ENCODE assay signal across 8 cellular contexts in the genomic region with DNA sequence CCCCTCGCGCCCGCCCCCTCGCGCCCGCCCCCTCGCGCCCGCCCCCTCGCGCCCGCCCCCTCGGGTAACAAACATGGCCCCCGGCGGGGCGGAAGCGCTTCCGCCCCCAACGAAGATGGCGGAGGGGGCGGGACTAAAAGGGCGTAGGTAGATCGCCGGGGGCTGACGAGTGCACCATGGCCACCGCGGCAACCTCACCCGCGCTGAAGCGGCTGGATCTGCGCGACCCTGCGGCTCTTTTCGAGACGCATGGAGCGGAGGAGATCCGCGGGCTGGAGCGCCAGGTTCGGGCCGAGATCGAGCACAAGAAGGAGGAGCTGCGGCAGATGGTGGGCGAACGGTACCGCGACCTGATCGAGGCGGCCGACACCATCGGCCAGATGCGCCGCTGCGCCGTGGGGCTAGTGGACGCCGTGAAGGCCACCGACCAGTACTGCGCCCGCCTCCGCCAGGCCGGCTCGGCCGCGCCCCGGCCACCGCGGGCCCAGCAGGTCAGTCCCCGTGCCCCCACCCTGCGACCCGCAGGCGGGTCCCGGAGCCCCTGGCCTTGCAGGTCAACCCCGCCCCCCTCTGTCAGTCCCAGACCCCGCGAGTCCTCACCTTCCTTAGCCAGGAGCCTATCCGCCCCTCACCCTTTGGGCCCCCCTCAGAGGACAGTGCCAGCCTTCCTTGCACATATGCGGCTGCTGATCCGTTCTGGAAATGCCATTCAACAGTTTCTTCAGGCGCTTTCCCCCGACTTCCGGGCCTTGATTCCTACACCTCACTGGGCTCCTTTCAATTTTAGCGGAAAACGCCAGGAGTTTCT. TPM values are rescaled to one million over a fixed set of nuclear protein-coding genes. Genes with fewer than 3 reads are reported as not detected.
DNase-seq lines count a peak whose midpoint lies in the region; ATAC-seq and TF ChIP-seq lines count a peak whose summit lies in the region.

A gene with protein sequence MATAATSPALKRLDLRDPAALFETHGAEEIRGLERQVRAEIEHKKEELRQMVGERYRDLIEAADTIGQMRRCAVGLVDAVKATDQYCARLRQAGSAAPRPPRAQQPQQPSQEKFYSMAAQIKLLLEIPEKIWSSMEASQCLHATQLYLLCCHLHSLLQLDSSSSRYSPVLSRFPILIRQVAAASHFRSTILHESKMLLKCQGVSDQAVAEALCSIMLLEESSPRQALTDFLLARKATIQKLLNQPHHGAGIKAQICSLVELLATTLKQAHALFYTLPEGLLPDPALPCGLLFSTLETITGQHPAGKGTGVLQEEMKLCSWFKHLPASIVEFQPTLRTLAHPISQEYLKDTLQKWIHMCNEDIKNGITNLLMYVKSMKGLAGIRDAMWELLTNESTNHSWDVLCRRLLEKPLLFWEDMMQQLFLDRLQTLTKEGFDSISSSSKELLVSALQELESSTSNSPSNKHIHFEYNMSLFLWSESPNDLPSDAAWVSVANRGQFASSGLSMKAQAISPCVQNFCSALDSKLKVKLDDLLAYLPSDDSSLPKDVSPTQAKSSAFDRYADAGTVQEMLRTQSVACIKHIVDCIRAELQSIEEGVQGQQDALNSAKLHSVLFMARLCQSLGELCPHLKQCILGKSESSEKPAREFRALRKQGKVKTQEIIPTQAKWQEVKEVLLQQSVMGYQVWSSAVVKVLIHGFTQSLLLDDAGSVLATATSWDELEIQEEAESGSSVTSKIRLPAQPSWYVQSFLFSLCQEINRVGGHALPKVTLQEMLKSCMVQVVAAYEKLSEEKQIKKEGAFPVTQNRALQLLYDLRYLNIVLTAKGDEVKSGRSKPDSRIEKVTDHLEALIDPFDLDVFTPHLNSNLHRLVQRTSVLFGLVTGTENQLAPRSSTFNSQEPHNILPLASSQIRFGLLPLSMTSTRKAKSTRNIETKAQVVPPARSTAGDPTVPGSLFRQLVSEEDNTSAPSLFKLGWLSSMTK (plus strand): TSS at position 162 of the 808 bp plus-strand sequence. CDS start 15 bp downstream, at position 177.

- H3K79me2 ChIP-seq in smooth muscle cell (ENCODE audit: low read depth), result peaks cover 17% of the 10 kb centered on the region

- intact Hi-C loops in breast epithelium (cut with DNase I; ENCODE audit: low total_unique reads), result no loop called here

- H3K27ac ChIP-seq in breast epithelium, result peak within 1 kb of the TSS; percentile 87 to 94
- peak within 1 kb of the TSS; percentile 77 for H3K27ac ChIP-seq in smooth muscle cell (ENCODE audit: low read depth)

- no peaks in the 10 kb centered on the region for H3F3A ChIP-seq in smooth muscle cell (ENCODE audit: low read depth)

- H3K9me3 Mint-ChIP-seq in immature natural killer cell, result no peaks in the 10 kb centered on the region

- H3K27me3 ChIP-seq in breast epithelium (no peaks in the 10 kb centered on the region), smooth muscle cell (ENCODE audit: low read depth) (no peaks in the 10 kb centered on the region)

- under 1% methylated on average over 43 of the region's 84 CpGs for WGBS in smooth muscle cell (ENCODE audit: low lambda C conversion rate)

- TF ChIP-seq POLR2A in GM18526 (IDR thresholded peaks at IDR 0.05; ENCODE audit: extremely low read depth, insufficient read length) (peak; percentile 37), breast epithelium (IDR thresholded peaks at IDR 0.05) (no peak)

- H3K4me2 ChIP-seq in smooth muscle cell, result peak within 1 kb of the TSS; percentile 97

- H4K20me1 ChIP-seq in smooth muscle cell (ENCODE audit: low read depth), result peaks cover 7% of the 10 kb centered on the region

- peak within 1 kb of the TSS; percentile 96 to 98 (median 97) for H3K4me3 Mint-ChIP-seq in immature natural killer cell

- DNase-seq in 8988T (peak; percentile 77), NCI-H2196 treated with DMSO at 0.1 percent for 48 hours (lab: John Stamatoyannopoulos, UW; ENCODE audit: unreplicated experiment) (peak; percentile 62), breast epithelium (ENCODE audit: low spot score in 2 of 2) (peak; percentile 74 to 85), immature natural killer cell (peak; percentile 71 to 76 (median 74)), smooth muscle cell (lab: John Stamatoyannopoulos, UW; ENCODE audit: unreplicated experiment) (peak; percentile 59)

- H3K36me3 ChIP-seq in breast epithelium (peaks cover 5% of the 10 kb centered on the region), smooth muscle cell (ENCODE audit: low read depth) (peaks cover 6% of the 10 kb centered on the region)

- H3K4me1 ChIP-seq in breast epithelium (peaks cover 4 to 6% of the 10 kb centered on the region in 2 donors), smooth muscle cell (ENCODE audit: low read depth) (peaks cover 9% of the 10 kb centered on the region)

- H3K36me3 Mint-ChIP-seq in immature natural killer cell, result peaks cover 8 to 13% (median 11%) of the 10 kb centered on the region in 3 donors

- peak; percentile 69 for ATAC-seq in HG03066 (IDR thresholded peaks at IDR 0.05; ENCODE audit: low read depth, unreplicated experiment)

- H3K27me3 Mint-ChIP-seq in immature natural killer cell (ENCODE audit: low read depth in 3 of 3), result peaks cover 4 to 11% (median 5%) of the 10 kb centered on the region in 3 donors

- H3K9ac ChIP-seq in smooth muscle cell (ENCODE audit: low read depth), result peak within 1 kb of the TSS; percentile 87

- H3K4me1 Mint-ChIP-seq in immature natural killer cell, result peaks cover 28 to 49% of the 10 kb centered on the region in 2 donors

- H3K9me3 ChIP-seq in breast epithelium, result no peaks in the 10 kb centered on the region
- no peaks in the 10 kb centered on the region for H3K9me3 ChIP-seq in smooth muscle cell (replicated peaks; ENCODE audit: low read depth)

- peak within 1 kb of the TSS; percentile 89 to 97 (median 92) for H3K27ac Mint-ChIP-seq in immature natural killer cell

- H3K4me3 ChIP-seq in WI38 (ENCODE audit: low read depth, low read length), result peak within 1 kb of the TSS; percentile 88
- peak within 1 kb of the TSS; percentile 87 to 99 (median 87) for H3K4me3 ChIP-seq in breast epithelium
- H3K4me3 ChIP-seq in smooth muscle cell, result peak within 1 kb of the TSS; percentile 92

- H2AFZ ChIP-seq in smooth muscle cell (ENCODE audit: low read depth), result peak within 1 kb of the TSS; percentile 90

- TF ChIP-seq CTCF in WI38 (IDR thresholded peaks at IDR 0.05; ENCODE audit: low read depth, low read length) (no peak), breast epithelium (IDR thresholded peaks at IDR 0.05) (no peak), smooth muscle cell (IDR thresholded peaks at IDR 0.05; ENCODE audit: borderline replicate concordance, insufficient read depth, poor library complexity, severe bottlenecking) (no peak)

RNA-seq across cellular contexts. Expression of the gene that starts here (rescaled TPM):
- total RNA-seq in breast epithelium (10 to 100 TPM; 22.9 to 40.3 (median 36.1) TPM), smooth muscle cell (23.1 and 29.4 TPM in 2 replicates)
- polyA plus RNA-seq in immature natural killer cell (10 to 100 TPM in 2 of 3 donors, 1 to 10 TPM in 1; 9.6 to 33.6 (median 17.2) TPM), smooth muscle cell (37.8 and 45.8 TPM in 2 replicates)

Comparison
In these comparisons a context has a peak if more than half of its experiments do, and no peak if none do; other contexts are left out.
1. Peak in every context shown above with its lines: DNase-seq, ATAC-seq, H3K4me3 ChIP-seq and H3K27ac ChIP-seq.